Comparison of ENCODE assay signal across 8 cellular contexts in genomic region chr17:32253117-32253611, GRCh38. TPM values are rescaled to one million over a fixed set of nuclear protein-coding genes. Genes with fewer than 3 reads are reported as not detected.
A peak's percentile ranks its signal among the peaks of the same experiment; 100 is the strongest.
DNase-seq lines count a peak whose midpoint lies in the region; ATAC-seq, FAIRE-seq and TF ChIP-seq lines count a peak whose summit lies in the region.

No MANE protein-coding gene starts in this region.

- H3K36me3 ChIP-seq in kidney epithelial cell (ENCODE audit: control insufficient read depth, insufficient read depth, low read length): no peaks in the 10 kb centered on the region

- H3K4me3 ChIP-seq in AG04450 (ENCODE audit: low read depth, low read length) (no peak overlapping the region), cardiac fibroblast (replicated peaks in 1 of 2; ENCODE audit: low read depth in 2 of 2, low read length in 2 of 2) (no peak overlapping the region), kidney epithelial cell (ENCODE audit: low read depth, low read length) (no peak overlapping the region)

- TF ChIP-seq CTCF in AG04450 (IDR thresholded peaks at IDR 0.05; ENCODE audit: low read depth, low read length) (peak; percentile 100), WTC11 (IDR thresholded peaks at IDR 0.05) (peak; percentile 96), cardiac fibroblast (IDR thresholded peaks at IDR 0.05; ENCODE audit: low read depth, low read length) (peak; percentile 100), kidney epithelial cell (IDR thresholded peaks at IDR 0.05; ENCODE audit: insufficient read depth, low read length, poor library complexity, severe bottlenecking) (peak; percentile 100)

- DNase-seq in AG04450 (ENCODE audit: low read depth, low spot score) (no peak), GM19239 (ENCODE audit: insufficient read length, low spot score) (peak; percentile 72), NCI-H2227 (lab: John Stamatoyannopoulos, UW; ENCODE audit: unreplicated experiment) (peak; percentile 78), WTC11 (ENCODE audit: low spot score) (peak; percentile 90), cardiac fibroblast (ENCODE audit: low read depth in 2 of 2) (peak; percentile 78 to 83), kidney epithelial cell (ENCODE audit: low read depth) (no peak)
- peak; percentile 25 to 64 (median 46) for DNase-seq in stimulated activated CD4-positive, alpha-beta T cell treated with anti-CD3 and anti-CD28 coated beads, Interleukin-1b, Interleukin-23, amount 100 ng/mL, for 24 hours (ENCODE audit: low read depth in 4 of 4, low spot score in 1 of 4)

- POLR2A ChIA-PET in AG04450 (lab: Yijun Ruan, JAX) (interaction anchor here (0.6 kb wide), 3 partner anchors 32 to 144 kb away, joined by 4 to 8 read pairs (median 4); no protein-coding TSS in a partner anchor), WTC11 (lab: Charles Lee) (interaction anchor here (0.8 to 1.2 kb wide), 3 partner anchors 13 to 66 kb away, joined by 3 to 5 read pairs (median 3); no protein-coding TSS in a partner anchor)

- ATAC-seq in WTC11: peak; percentile 99
- ATAC-seq in HG03521 (IDR thresholded peaks at IDR 0.05; ENCODE audit: unreplicated experiment): no peak

- H3K9me3 Mint-ChIP-seq in WTC11: no peaks in the 10 kb centered on the region

- no peaks in the 10 kb centered on the region for H3K27me3 ChIP-seq in AG04450 (ENCODE audit: control insufficient read depth, insufficient read depth, low read length)
- peaks cover 9% of the 10 kb centered on the region for H3K27me3 ChIP-seq in kidney epithelial cell (ENCODE audit: control insufficient read depth, insufficient read depth, low read length)

- no peak overlapping the region for H3K27ac ChIP-seq in AG04450 (ENCODE audit: low read depth, low read length)

- no peaks in the 10 kb centered on the region for H3K36me3 Mint-ChIP-seq in WTC11

- H3K27me3 Mint-ChIP-seq in WTC11 (ENCODE audit: low read depth): no peaks in the 10 kb centered on the region

- CTCF ChIA-PET in AG04450 (lab: Charles Lee): interaction anchor here (0.6 to 4.4 kb wide), 8 partner anchors 10 to 119 kb away, joined by 3 to 51 read pairs (median 3); no protein-coding TSS in a partner anchor
- CTCF ChIA-PET in WTC11 (lab: Charles Lee): interaction anchor here (0.6 to 4.3 kb wide), 43 partner anchors 8 to 406 kb away, joined by 3 to 40 read pairs (median 5); partner anchors contain the start of genes C17orf75, LRRC37B and PSMD11

- no peak overlapping the region for H3K4me3 Mint-ChIP-seq in WTC11

- peaks cover 11% of the 10 kb centered on the region for H3K4me1 Mint-ChIP-seq in WTC11

- no peak overlapping the region for H3K27ac Mint-ChIP-seq in WTC11

- H3K9me3 ChIP-seq in AG04450 (ENCODE audit: control insufficient read depth, insufficient read depth, low read length): no peaks in the 10 kb centered on the region

- FAIRE-seq in GM19239 (lab: Jason Lieb, UNC): peak; percentile 71

TF ChIP-seq in WTC11, 78 proteins besides CTCF, POLR2A, EP300 and RAD21:
- TF ChIP-seq SP1 (CRISPR knock-in tag; conservative IDR thresholded peaks at IDR 0.05): 0 out of 2 replicates have a peak, but pooled peaks have one; percentile 27
- TF ChIP-seq ZNF263 (CRISPR knock-in tag; IDR thresholded peaks at IDR 0.05; ENCODE audit: low read depth): no peak

RNA-seq across cellular contexts. Expression of gene RHBDL3, which starts 12.5 kb away (rescaled TPM):
- polyA plus RNA-seq in AG04450 (2011; rRNA removed): 0.06 TPM in 1 of 2 replicates, not detected in the other
- 0.09 and 0.18 TPM in 2 replicates for polyA minus RNA-seq in AG04450 (2011; rRNA and poly(A)+ RNA removed)
- total RNA-seq in WTC11 (2021) (11.3 to 13.2 TPM (median 11.6 TPM) in 3 replicates), kidney epithelial cell (not detected in 2 replicates)

Comparison
In these comparisons a context has a peak if more than half of its experiments do, and no peak if none do; other contexts are left out.
1. DNase-seq: peak in GM19239 (single experiment), NCI-H2227 (single experiment), WTC11 (single experiment), cardiac fibroblast (2 of 2) and stimulated activated CD4-positive, alpha-beta T cell treated with anti-CD3 and anti-CD28 coated beads, Interleukin-1b, Interleukin-23, amount 100 ng/mL, for 24 hours (4 of 4); none in AG04450 (single experiment) and kidney epithelial cell (single experiment).
2. RNA of gene RHBDL3, which starts 12.5 kb away (total RNA-seq): 11.3 to 13.2 TPM in WTC11; not detected in kidney epithelial cell; every median in the first group is over 10 times any median in the second.
3. Peak in every context shown above with its lines, with median percentiles within 50 percentile points of each other: CTCF ChIP-seq.